ENCODE assay signal across 1 cellular context in the genomic region with DNA sequence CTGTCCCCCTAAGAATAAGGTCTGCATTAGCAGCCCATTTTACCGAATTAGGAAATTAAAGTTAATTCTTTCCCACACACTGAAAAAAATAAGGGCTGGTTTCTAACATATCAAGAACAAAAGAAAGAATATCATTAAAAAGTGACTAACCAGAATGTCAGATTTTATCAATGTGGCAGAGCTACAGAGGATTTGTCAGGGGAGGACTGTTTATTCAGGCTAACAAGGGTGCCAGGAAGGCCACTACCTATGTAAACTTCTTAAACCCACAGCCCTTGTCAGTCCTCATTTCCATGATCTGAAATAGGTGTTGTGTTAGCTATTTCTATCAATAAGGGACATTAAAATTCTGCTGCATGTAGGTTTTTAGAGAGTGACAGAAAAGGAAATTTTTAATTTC.
TF ChIP-seq lines count a peak whose summit lies in the region.

No MANE protein-coding gene starts in this region.

TF ChIP-seq in GM23338, 12 proteins besides CTCF, POLR2A, EP300 and RAD21 (continued from another document):
- TF ChIP-seq, protein P1, sequence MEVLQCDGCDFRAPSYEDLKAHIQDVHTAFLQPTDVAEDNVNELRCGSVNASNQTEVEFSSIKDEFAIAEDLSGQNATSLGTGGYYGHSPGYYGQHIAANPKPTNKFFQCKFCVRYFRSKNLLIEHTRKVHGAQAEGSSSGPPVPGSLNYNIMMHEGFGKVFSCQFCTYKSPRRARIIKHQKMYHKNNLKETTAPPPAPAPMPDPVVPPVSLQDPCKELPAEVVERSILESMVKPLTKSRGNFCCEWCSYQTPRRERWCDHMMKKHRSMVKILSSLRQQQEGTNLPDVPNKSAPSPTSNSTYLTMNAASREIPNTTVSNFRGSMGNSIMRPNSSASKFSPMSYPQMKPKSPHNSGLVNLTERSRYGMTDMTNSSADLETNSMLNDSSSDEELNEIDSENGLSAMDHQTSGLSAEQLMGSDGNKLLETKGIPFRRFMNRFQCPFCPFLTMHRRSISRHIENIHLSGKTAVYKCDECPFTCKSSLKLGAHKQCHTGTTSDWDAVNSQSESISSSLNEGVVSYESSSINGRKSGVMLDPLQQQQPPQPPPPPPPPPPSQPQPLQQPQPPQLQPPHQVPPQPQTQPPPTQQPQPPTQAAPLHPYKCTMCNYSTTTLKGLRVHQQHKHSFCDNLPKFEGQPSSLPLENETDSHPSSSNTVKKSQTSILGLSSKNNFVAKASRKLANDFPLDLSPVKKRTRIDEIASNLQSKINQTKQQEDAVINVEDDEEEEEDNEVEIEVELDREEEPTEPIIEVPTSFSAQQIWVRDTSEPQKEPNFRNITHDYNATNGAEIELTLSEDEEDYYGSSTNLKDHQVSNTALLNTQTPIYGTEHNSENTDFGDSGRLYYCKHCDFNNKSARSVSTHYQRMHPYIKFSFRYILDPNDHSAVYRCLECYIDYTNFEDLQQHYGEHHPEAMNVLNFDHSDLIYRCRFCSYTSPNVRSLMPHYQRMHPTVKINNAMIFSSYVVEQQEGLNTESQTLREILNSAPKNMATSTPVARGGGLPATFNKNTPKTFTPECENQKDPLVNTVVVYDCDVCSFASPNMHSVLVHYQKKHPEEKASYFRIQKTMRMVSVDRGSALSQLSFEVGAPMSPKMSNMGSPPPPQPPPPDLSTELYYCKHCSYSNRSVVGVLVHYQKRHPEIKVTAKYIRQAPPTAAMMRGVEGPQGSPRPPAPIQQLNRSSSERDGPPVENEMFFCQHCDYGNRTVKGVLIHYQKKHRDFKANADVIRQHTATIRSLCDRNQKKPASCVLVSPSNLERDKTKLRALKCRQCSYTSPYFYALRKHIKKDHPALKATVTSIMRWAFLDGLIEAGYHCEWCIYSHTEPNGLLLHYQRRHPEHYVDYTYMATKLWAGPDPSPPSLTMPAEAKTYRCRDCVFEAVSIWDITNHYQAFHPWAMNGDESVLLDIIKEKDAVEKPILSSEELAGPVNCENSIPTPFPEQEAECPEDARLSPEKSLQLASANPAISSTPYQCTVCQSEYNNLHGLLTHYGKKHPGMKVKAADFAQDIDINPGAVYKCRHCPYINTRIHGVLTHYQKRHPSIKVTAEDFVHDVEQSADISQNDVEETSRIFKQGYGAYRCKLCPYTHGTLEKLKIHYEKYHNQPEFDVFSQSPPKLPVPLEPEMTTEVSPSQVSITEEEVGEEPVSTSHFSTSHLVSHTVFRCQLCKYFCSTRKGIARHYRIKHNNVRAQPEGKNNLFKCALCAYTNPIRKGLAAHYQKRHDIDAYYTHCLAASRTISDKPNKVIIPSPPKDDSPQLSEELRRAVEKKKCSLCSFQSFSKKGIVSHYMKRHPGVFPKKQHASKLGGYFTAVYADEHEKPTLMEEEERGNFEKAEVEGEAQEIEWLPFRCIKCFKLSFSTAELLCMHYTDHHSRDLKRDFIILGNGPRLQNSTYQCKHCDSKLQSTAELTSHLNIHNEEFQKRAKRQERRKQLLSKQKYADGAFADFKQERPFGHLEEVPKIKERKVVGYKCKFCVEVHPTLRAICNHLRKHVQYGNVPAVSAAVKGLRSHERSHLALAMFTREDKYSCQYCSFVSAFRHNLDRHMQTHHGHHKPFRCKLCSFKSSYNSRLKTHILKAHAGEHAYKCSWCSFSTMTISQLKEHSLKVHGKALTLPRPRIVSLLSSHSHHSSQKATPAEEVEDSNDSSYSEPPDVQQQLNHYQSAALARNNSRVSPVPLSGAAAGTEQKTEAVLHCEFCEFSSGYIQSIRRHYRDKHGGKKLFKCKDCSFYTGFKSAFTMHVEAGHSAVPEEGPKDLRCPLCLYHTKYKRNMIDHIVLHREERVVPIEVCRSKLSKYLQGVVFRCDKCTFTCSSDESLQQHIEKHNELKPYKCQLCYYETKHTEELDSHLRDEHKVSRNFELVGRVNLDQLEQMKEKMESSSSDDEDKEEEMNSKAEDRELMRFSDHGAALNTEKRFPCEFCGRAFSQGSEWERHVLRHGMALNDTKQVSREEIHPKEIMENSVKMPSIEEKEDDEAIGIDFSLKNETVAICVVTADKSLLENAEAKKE (CRISPR knock-in tag; IDR thresholded peaks at IDR 0.05), result no peak
- TF ChIP-seq ZNF331 (CRISPR knock-in tag; IDR thresholded peaks at IDR 0.05; ENCODE audit: low read depth) (no peak), STAT1 (IDR thresholded peaks at IDR 0.05; ENCODE audit: unreplicated experiment) (no peak), JUNB (IDR thresholded peaks at IDR 0.05; ENCODE audit: unreplicated experiment) (no peak)
